ENCODE assay signal across 10 cellular contexts in the genomic region with DNA sequence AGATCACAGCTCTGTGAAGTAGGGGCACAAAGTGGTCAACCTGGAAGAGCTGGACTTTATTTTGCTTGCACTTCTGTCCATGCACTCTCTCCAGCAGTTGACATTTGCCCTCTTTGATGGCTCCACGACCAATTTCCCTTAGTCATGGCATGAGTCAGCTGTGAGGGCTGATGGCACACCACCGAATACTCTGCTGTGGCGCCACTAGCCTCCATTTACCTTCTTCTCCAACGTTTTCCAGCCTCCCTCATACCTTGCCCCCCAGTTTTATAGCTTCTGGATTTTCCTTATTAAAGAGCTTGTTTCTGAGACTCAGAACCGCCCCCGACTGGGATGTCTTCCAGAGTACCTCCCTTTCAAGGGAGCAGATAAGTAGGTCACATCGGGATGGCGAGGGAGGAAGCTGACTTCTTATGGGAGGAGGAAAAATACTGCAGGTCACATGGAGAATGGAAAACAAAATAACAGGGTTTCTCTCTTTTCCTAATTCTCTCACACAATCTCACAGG. TPM values are rescaled to one million over a fixed set of nuclear protein-coding genes. Genes with fewer than 3 reads are reported as not detected.
A peak's percentile ranks its signal among the peaks of the same experiment; 100 is the strongest.
DNase-seq lines count a peak whose midpoint lies in the region; ATAC-seq and TF ChIP-seq lines count a peak whose summit lies in the region.
"Had no signal": no experiment of that assay in that cellular context is flagged by ENCODE, and none has a peak within 500 bp of the region (broad histone marks: within the 10 kb centered on the region; RNA-seq: fewer than 3 reads in every experiment).

No MANE protein-coding gene starts in this region.

- no peaks in the 10 kb centered on the region for H3K9me3 Mint-ChIP-seq in osteocyte (ENCODE audit: unreplicated experiment)
- H3K9me3 Mint-ChIP-seq in stimulated activated naive B cell treated with anti-CD40 and anti-IgM and Interleukin-4, amounts not matched to agents 10 μg/mL and 1 μg/mL and 100 μg/mL, for 72 hours, result no peaks in the 10 kb centered on the region

- peaks cover 0 to 11% (median 0%) of the 10 kb centered on the region in 11 experiments; a peak in 2 of 22 replicates for H3K36me3 ChIP-seq in BLaER1 treated with 17β-estradiol and CSF1 and Interleukin-3, amounts not matched to agents 10 nM and 100 nM

- no peaks in the 10 kb centered on the region for H3K9me3 ChIP-seq in BLaER1 treated with 17β-estradiol and CSF1 and Interleukin-3, amounts not matched to agents 10 nM and 100 nM (replicated peaks in 1 of 11)

- ATAC-seq in GM18498 (IDR thresholded peaks at IDR 0.05; ENCODE audit: unreplicated experiment) (no peak), HG03571 (IDR thresholded peaks at IDR 0.05; ENCODE audit: unreplicated experiment) (no peak)
- no peak for ATAC-seq in stimulated activated naive B cell treated with anti-CD40 and anti-IgM and Interleukin-4, amounts not matched to agents 10 μg/mL and 1 μg/mL and 100 μg/mL, for 72 hours (replicated peaks)

- no peaks in the 10 kb centered on the region for H3K36me3 Mint-ChIP-seq in osteocyte (ENCODE audit: unreplicated experiment)
- H3K36me3 Mint-ChIP-seq in stimulated activated naive B cell treated with anti-CD40 and anti-IgM and Interleukin-4, amounts not matched to agents 10 μg/mL and 1 μg/mL and 100 μg/mL, for 72 hours, result peaks cover 6 to 14% of the 10 kb centered on the region in 2 donors

- H3K27ac Mint-ChIP-seq in osteocyte (ENCODE audit: unreplicated experiment), result peak overlapping the region; percentile 88
- no peak overlapping the region for H3K27ac Mint-ChIP-seq in stimulated activated naive B cell treated with anti-CD40 and anti-IgM and Interleukin-4, amounts not matched to agents 10 μg/mL and 1 μg/mL and 100 μg/mL, for 72 hours

- H4K20me1 ChIP-seq in BLaER1 treated with 17β-estradiol and CSF1 and Interleukin-3, amounts not matched to agents 10 nM and 100 nM, result no peaks in the 10 kb centered on the region

- H3K4me1 Mint-ChIP-seq in osteocyte (ENCODE audit: unreplicated experiment), result peaks cover 53% of the 10 kb centered on the region
- peaks cover 19 to 73% of the 10 kb centered on the region in 2 donors for H3K4me1 Mint-ChIP-seq in stimulated activated naive B cell treated with anti-CD40 and anti-IgM and Interleukin-4, amounts not matched to agents 10 μg/mL and 1 μg/mL and 100 μg/mL, for 72 hours

- peak overlapping the region in 8 of 11 experiments; percentile 36 to 97 (median 90); a peak in 14 of 22 replicates for H3K4me2 ChIP-seq in BLaER1 treated with 17β-estradiol and CSF1 and Interleukin-3, amounts not matched to agents 10 nM and 100 nM

- H3K27ac ChIP-seq in BLaER1 treated with 17β-estradiol and CSF1 and Interleukin-3, amounts not matched to agents 10 nM and 100 nM, result peak overlapping the region in 4 of 11 experiments; percentile 1 to 96 (median 30); a peak in 3 of 22 replicates
- H3K27ac ChIP-seq: SJSA1 had no signal

- H3K4me3 Mint-ChIP-seq in osteocyte (ENCODE audit: unreplicated experiment), result no peak overlapping the region
- no peak overlapping the region for H3K4me3 Mint-ChIP-seq in stimulated activated naive B cell treated with anti-CD40 and anti-IgM and Interleukin-4, amounts not matched to agents 10 μg/mL and 1 μg/mL and 100 μg/mL, for 72 hours

- H3K27me3 ChIP-seq in BLaER1 treated with 17β-estradiol and CSF1 and Interleukin-3, amounts not matched to agents 10 nM and 100 nM, result no peaks in the 10 kb centered on the region
- H3K27me3 ChIP-seq: SJSA1 had no signal

- H3K27me3 Mint-ChIP-seq in osteocyte (ENCODE audit: unreplicated experiment), result no peaks in the 10 kb centered on the region
- H3K27me3 Mint-ChIP-seq in stimulated activated naive B cell treated with anti-CD40 and anti-IgM and Interleukin-4, amounts not matched to agents 10 μg/mL and 1 μg/mL and 100 μg/mL, for 72 hours, result no peaks in the 10 kb centered on the region

- peaks cover 29 to 57% (median 48%) of the 10 kb centered on the region in 10 experiments for H3K4me1 ChIP-seq in BLaER1 treated with 17β-estradiol and CSF1 and Interleukin-3, amounts not matched to agents 10 nM and 100 nM

- DNase-seq in RKO (ENCODE audit: low spot score), result peak; percentile 36
- DNase-seq in fibroblast of villous mesenchyme (ENCODE audit: low read depth), result peak; percentile 73
- DNase-seq in osteocyte (ENCODE audit: extremely low spot score, unreplicated experiment), result no peak
- no peak for DNase-seq in NCI-H2227 treated with DMSO at 0.1 percent for 48 hours (lab: John Stamatoyannopoulos, UW)
- no peak for DNase-seq in stimulated activated naive B cell treated with anti-CD40 and anti-IgM and Interleukin-4, amounts not matched to agents 10 μg/mL and 1 μg/mL and 100 μg/mL, for 72 hours
- DNase-seq: DND-41 had no signal

- H3K9ac ChIP-seq in BLaER1 treated with 17β-estradiol and CSF1 and Interleukin-3, amounts not matched to agents 10 nM and 100 nM, result no peak overlapping the region

- 0 out of 20 replicates have a peak overlapping the region, but pooled peaks of 1 of the 10 experiments have one; percentile 7 for H3K4me3 ChIP-seq in BLaER1 treated with 17β-estradiol and CSF1 and Interleukin-3, amounts not matched to agents 10 nM and 100 nM
- no peak overlapping the region for H3K4me3 ChIP-seq in fibroblast of villous mesenchyme (ENCODE audit: low read depth, low read length)
- H3K4me3 ChIP-seq: SJSA1 had no signal

- TF ChIP-seq CTCF in fibroblast of villous mesenchyme (IDR thresholded peaks at IDR 0.05; ENCODE audit: insufficient read depth, low read depth, low read length) (no peak), osteocyte (IDR thresholded peaks at IDR 0.05) (no peak)

RNA-seq across cellular contexts. Expression of gene NINJ2, which starts 17.6 kb away (rescaled TPM):
- total RNA-seq in fibroblast of villous mesenchyme (0.32 and 0.43 TPM in 2 replicates), osteocyte (1.3 and 2.3 TPM in 2 replicates)
- total RNA-seq: SJSA1 had no signal

Comparison
In these comparisons a context has a peak if more than half of its experiments do, and no peak if none do; other contexts are left out.
1. DNase-seq: peak in RKO (single experiment) and fibroblast of villous mesenchyme (single experiment); none in osteocyte (single experiment), NCI-H2227 treated with DMSO at 0.1 percent for 48 hours (single experiment) and stimulated activated naive B cell treated with anti-CD40 and anti-IgM and Interleukin-4, amounts not matched to agents 10 μg/mL and 1 μg/mL and 100 μg/mL, for 72 hours (single experiment).